29 cellular contexts compared by ENCODE assay signal in genomic region chr11:70348608-70349007, GRCh38.
"Had no signal": no experiment of that assay in that cellular context is flagged by ENCODE, and none has a peak within 500 bp of the region (broad histone marks: within the 10 kb centered on the region; RNA-seq: fewer than 3 reads in every experiment).

No MANE protein-coding gene starts in this region.

- H3K4me1 Mint-ChIP-seq: endodermal cell, memory B cell had no signal

- H3K4me3 ChIP-seq: coronary artery, dorsolateral prefrontal cortex, esophagus squamous epithelium, gastrocnemius medialis, heart right ventricle, left lung, lower lobe of right lung had no signal

- DNase-seq: dermis blood vessel endothelial cell; dorsolateral prefrontal cortex; effector CD8-positive, alpha-beta T cell; effector memory CD8-positive, alpha-beta T cell; erythroblast; esophagus squamous epithelium; foreskin fibroblast; foreskin melanocyte; gastrocnemius medialis; glutamatergic neuron; head of caudate nucleus; heart right ventricle; hippocampal formation; left cardiac atrium; left lung; left ventricle myocardium superior; lower lobe of right lung; mesendoderm; midbrain; naive thymus-derived CD4-positive, alpha-beta T cell had no signal

- H3K4me1 ChIP-seq: gastrocnemius medialis, left lung, lower lobe of right lung had no signal

- H3K4me3 Mint-ChIP-seq: effector memory CD8-positive, alpha-beta T cell; endodermal cell; memory B cell; naive thymus-derived CD4-positive, alpha-beta T cell had no signal

- H3K9me3 ChIP-seq: esophagus squamous epithelium, gastrocnemius medialis, heart right ventricle, left lung, lower lobe of right lung had no signal

- H3K27ac Mint-ChIP-seq: effector memory CD8-positive, alpha-beta T cell; memory B cell had no signal

- H3K27ac ChIP-seq: coronary artery, dorsolateral prefrontal cortex, epithelial cell of prostate, esophagus squamous epithelium, gastrocnemius medialis, heart right ventricle, left lung, lower lobe of right lung had no signal

- H3K27me3 ChIP-seq: dorsolateral prefrontal cortex, esophagus squamous epithelium, gastrocnemius medialis, heart right ventricle, left lung had no signal

- ATAC-seq: effector memory CD8-positive, alpha-beta T cell; esophagus mucosa; gastrocnemius medialis; heart right ventricle; left cardiac atrium; left lung; left ventricle myocardium superior; lower lobe of right lung; naive thymus-derived CD4-positive, alpha-beta T cell had no signal

- H3K27me3 Mint-ChIP-seq: effector memory CD8-positive, alpha-beta T cell; memory B cell; naive thymus-derived CD4-positive, alpha-beta T cell had no signal

- H3K9me3 Mint-ChIP-seq: effector memory CD8-positive, alpha-beta T cell; endodermal cell; memory B cell had no signal

- FAIRE-seq: colon, endometrium, islet of Langerhans, keratinocyte had no signal
